9 cellular contexts compared by ENCODE assay signal in the genomic region with DNA sequence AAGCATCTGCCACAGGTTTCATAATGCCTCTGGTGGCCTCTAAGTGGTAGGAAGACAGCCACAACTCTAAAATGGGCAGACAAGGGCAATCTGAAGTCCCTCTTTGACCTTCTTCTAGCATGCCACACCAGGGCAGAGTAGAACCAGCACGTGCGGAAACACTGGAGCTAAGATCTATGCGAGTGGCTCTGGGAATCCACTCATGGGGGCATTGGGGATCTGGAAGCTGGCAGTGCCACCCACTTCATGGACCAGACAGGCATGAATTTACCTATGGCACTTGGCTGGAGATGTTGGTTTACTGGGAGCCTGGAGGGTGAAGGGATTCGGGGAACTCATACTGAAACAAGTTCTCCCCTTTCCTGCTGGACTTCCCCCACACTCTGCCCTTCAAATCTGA.
"Had no signal": no experiment of that assay in that cellular context is flagged by ENCODE, and none has a peak within 500 bp of the region (broad histone marks: within the 10 kb centered on the region; RNA-seq: fewer than 3 reads in every experiment).

No MANE protein-coding gene starts in this region.

- H3K9me3 ChIP-seq: HAP-1 had no signal

- H3K36me3 ChIP-seq: HAP-1 had no signal

- H3K27ac ChIP-seq: GM23248 had no signal

- ATAC-seq: GM23338, HCT116 had no signal

- H3K4me1 ChIP-seq: HAP-1 had no signal

- H3K4me3 ChIP-seq: GM23248, GM23338, HAP-1 had no signal

- H3K9ac ChIP-seq: GM23248 had no signal

- DNase-seq: GM23248, GOT3, H7, H9, HCEC 1CT, HFFc6 had no signal
